In the genomic region with DNA sequence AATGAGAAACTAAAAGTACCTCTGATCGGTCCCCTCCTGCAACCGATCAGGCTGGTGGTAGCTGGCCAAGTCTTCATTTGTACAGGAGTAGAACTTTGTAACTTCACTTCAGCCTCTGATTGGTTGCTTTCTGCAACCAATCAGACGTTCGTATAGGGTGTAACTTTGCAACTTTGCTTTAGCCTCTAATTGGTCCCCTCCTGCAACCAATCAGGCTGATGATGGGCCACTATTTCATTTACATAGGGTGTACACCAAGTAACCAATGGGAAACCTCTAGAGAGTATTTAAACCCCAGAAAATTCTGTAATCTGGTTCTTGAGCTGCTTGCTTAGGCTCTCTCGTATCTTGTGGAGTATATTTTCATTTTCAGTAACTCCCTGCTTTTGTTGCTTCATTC, we compare ENCODE assay signal across 17 cellular contexts.
DNase-seq lines count a peak whose midpoint lies in the region; ATAC-seq and TF ChIP-seq lines count a peak whose summit lies in the region.
"Had no signal": no experiment of that assay in that cellular context is flagged by ENCODE, and none has a peak within 500 bp of the region (broad histone marks: within the 10 kb centered on the region; RNA-seq: fewer than 3 reads in every experiment).

No MANE protein-coding gene starts in this region.

- DNase-seq in Caki2 (ENCODE audit: low read depth) (peak; percentile 12), NAMALWA (ENCODE audit: low spot score) (peak; percentile 30), SK-MEL-5 (ENCODE audit: low read depth, low spot score) (peak; percentile 16), testis (peak; percentile 32), HK-2 (ENCODE audit: unreplicated experiment) (no peak)
- DNase-seq in activated CD4-positive, alpha-beta T cell treated with anti-CD3 and anti-CD28 coated beads for 1 hour = no peak
- DNase-seq: 8988T; C1 segment of cervical spinal cord; CD4-positive, alpha-beta memory T cell; COR-L47; DMS153; DND-41; GOT3; HFFc6 had no signal

- H3K27me3 ChIP-seq in testis = no peaks in the 10 kb centered on the region

- WGBS in testis, 2 donors = 54 to 69% methylated on average over 5 of the region's 5 CpGs

- intact Hi-C loops in testis (cut with DNase I; ENCODE audit: low total_unique reads) = no loop called here

- no peak overlapping the region for H3K4me3 ChIP-seq in testis
- H3K4me3 ChIP-seq: A549, HAP-1 had no signal

- no peaks in the 10 kb centered on the region for H3K9me3 ChIP-seq in testis
- H3K9me3 ChIP-seq: A549, HAP-1 had no signal

- no peak for TF ChIP-seq CTCF in testis (IDR thresholded peaks at IDR 0.05)

- H3K27ac ChIP-seq in testis = no peak overlapping the region
- H3K27ac ChIP-seq: A549 had no signal

- H3K4me1 ChIP-seq in testis = no peaks in the 10 kb centered on the region
- H3K4me1 ChIP-seq: A549, HAP-1 had no signal

- ATAC-seq in GM18519 (IDR thresholded peaks at IDR 0.05; ENCODE audit: low FRiP score, unreplicated experiment) = no peak

- no peaks in the 10 kb centered on the region for H3K36me3 ChIP-seq in testis (ENCODE audit: low read depth, missing control alignments)
- H3K36me3 ChIP-seq: HAP-1 had no signal

- no peak for TF ChIP-seq POLR2A in testis (IDR thresholded peaks at IDR 0.05)

- in situ Hi-C loops in Caki2 (cut with HindIII; ENCODE audit: low pct_unique_long_range_greater_than_20kb, low sequenced_read_pairs) = no loop called here
- in situ Hi-C loops in SK-MEL-5 (cut with HindIII; ENCODE audit: low pct_unique_long_range_greater_than_20kb, low sequenced_read_pairs) = no loop called here

Comparison
In these comparisons a context has a peak if more than half of its experiments do, and no peak if none do; other contexts are left out.
1. DNase-seq: peak in Caki2 (single experiment), NAMALWA (single experiment), SK-MEL-5 (single experiment) and testis (single experiment); none in activated CD4-positive, alpha-beta T cell treated with anti-CD3 and anti-CD28 coated beads for 1 hour (single experiment) and HK-2 (single experiment).